ENCODE assay signal across 9 cellular contexts in genomic region chr1:228084797-228085196, GRCh38. TPM values are rescaled to one million over a fixed set of nuclear protein-coding genes. Genes with fewer than 3 reads are reported as not detected.
A peak's percentile ranks its signal among the peaks of the same experiment; 100 is the strongest.
DNase-seq lines count a peak whose midpoint lies in the region; ATAC-seq and TF ChIP-seq lines count a peak whose summit lies in the region.
"Had no signal": no experiment of that assay in that cellular context is flagged by ENCODE, and none has a peak within 500 bp of the region (broad histone marks: within the 10 kb centered on the region; RNA-seq: fewer than 3 reads in every experiment).

No MANE protein-coding gene starts in this region.

- H2BK120ac ChIP-seq in mesenchymal stem cell (ENCODE audit: low read depth, low read length): no peak overlapping the region

- H3K9ac ChIP-seq in mesenchymal stem cell (ENCODE audit: low read length): peak overlapping the region; percentile 99

- no peak overlapping the region for H2AK5ac ChIP-seq in mesenchymal stem cell (ENCODE audit: low read length, severe bottlenecking)

- H2AFZ ChIP-seq in mesenchymal stem cell (ENCODE audit: low read depth, low read length): no peak overlapping the region

- intact Hi-C loops in Right ventricle myocardium inferior (cut with DNase I) (loop anchor here (10.0 kb wide), 1 partner anchor 320 kb away; no protein-coding TSS in a partner anchor), cardiac septum (cut with DNase I) (loop anchor here (5.0 kb wide), 2 partner anchors 347 to 373 kb away; partner anchors contain the start of genes JMJD4 and SNAP47), breast epithelium (cut with DNase I; ENCODE audit: low total_unique reads) (loop anchor here (10.0 kb wide), 1 partner anchor 190 kb away; no protein-coding TSS in a partner anchor), uterus (cut with DNase I; ENCODE audit: low total_unique reads) (no loop called here)

- H3K23ac ChIP-seq in mesenchymal stem cell (ENCODE audit: low read length in 2 of 2): no peak overlapping the region

- no peak overlapping the region for H3K14ac ChIP-seq in mesenchymal stem cell (ENCODE audit: low read length in 2 of 2)

- no peak overlapping the region for H3K18ac ChIP-seq in mesenchymal stem cell (ENCODE audit: low read depth in 1 of 2, low read length in 2 of 2)

- H2BK12ac ChIP-seq in mesenchymal stem cell (ENCODE audit: low read length in 2 of 2): no peak overlapping the region

- no peak overlapping the region for H4K91ac ChIP-seq in mesenchymal stem cell (ENCODE audit: low read length)

- ATAC-seq in Right ventricle myocardium inferior (no peak), HG03097 (IDR thresholded peaks at IDR 0.05; ENCODE audit: low FRiP score, unreplicated experiment) (no peak), GM18519 (IDR thresholded peaks at IDR 0.05; ENCODE audit: low FRiP score, unreplicated experiment) (no peak), GM18868 (IDR thresholded peaks at IDR 0.05; ENCODE audit: unreplicated experiment) (no peak)

- H3K4me3 ChIP-seq in breast epithelium (peak overlapping the region; percentile 79 to 100 (median 100)), mesenchymal stem cell (ENCODE audit: insufficient read depth in 1 of 2, low read depth in 1 of 2, low read length in 2 of 2) (peak overlapping the region in 1 of 2 experiments; percentile 96), uterus (peak overlapping the region in 1 of 2 donors; percentile 80)

- no peak overlapping the region for H4K8ac ChIP-seq in mesenchymal stem cell (ENCODE audit: low read length)

- H3K79me1 ChIP-seq in mesenchymal stem cell (replicated peaks; ENCODE audit: low read length, poor library complexity, severe bottlenecking): peaks cover 13% of the 10 kb centered on the region

- no peaks in the 10 kb centered on the region for H3K36me3 ChIP-seq in breast epithelium
- H3K36me3 ChIP-seq in mesenchymal stem cell (ENCODE audit: control insufficient read depth in 1 of 2, insufficient read depth in 2 of 2, low read depth in 1 of 2, low read length in 2 of 2): peaks cover 20 to 22% of the 10 kb centered on the region in 2 experiments
- no peaks in the 10 kb centered on the region for H3K36me3 ChIP-seq in uterus

- H3K9me3 ChIP-seq in breast epithelium (no peaks in the 10 kb centered on the region), mesenchymal stem cell (ENCODE audit: control insufficient read depth, low read length) (no peaks in the 10 kb centered on the region), uterus (no peaks in the 10 kb centered on the region)

- no peak overlapping the region for H2BK5ac ChIP-seq in mesenchymal stem cell (ENCODE audit: low read depth, low read length, poor library complexity, severe bottlenecking)

- H3K4ac ChIP-seq in mesenchymal stem cell (ENCODE audit: low read depth in 1 of 2, low read length in 2 of 2): no peak overlapping the region

- no peak for TF ChIP-seq CTCF in breast epithelium (IDR thresholded peaks at IDR 0.05)
- TF ChIP-seq CTCF in uterus (IDR thresholded peaks at IDR 0.05): no peak

- peak overlapping the region; percentile 85 for H3K4me2 ChIP-seq in mesenchymal stem cell (ENCODE audit: low read length, poor library complexity, severe bottlenecking)

- DNase-seq in Right ventricle myocardium inferior (ENCODE audit: missing footprints) (peak; percentile 50), cardiac septum (ENCODE audit: low spot score) (no peak), breast epithelium (ENCODE audit: low spot score in 2 of 2) (no peak), mesenchymal stem cell (peak; percentile 28), uterus (no peak)

- H3K27ac ChIP-seq in breast epithelium: peak overlapping the region; percentile 54 to 98
- no peak overlapping the region for H3K27ac ChIP-seq in mesenchymal stem cell (ENCODE audit: low read length, poor library complexity, severe bottlenecking)
- peak overlapping the region; percentile 98 to 99 for H3K27ac ChIP-seq in uterus
- H3K27ac ChIP-seq: VCaP had no signal

- 54% methylated on average over 4 of the region's 5 CpGs for WGBS in mesenchymal stem cell

- TF ChIP-seq POLR2A in breast epithelium (IDR thresholded peaks at IDR 0.05) (no peak), uterus (IDR thresholded peaks at IDR 0.05) (no peak)

- H2BK15ac ChIP-seq in mesenchymal stem cell (ENCODE audit: low read depth, poor library complexity, severe bottlenecking): no peak overlapping the region

- H3K27me3 ChIP-seq in breast epithelium (no peaks in the 10 kb centered on the region), mesenchymal stem cell (ENCODE audit: control insufficient read depth in 1 of 2, insufficient read depth in 1 of 2, low read length in 2 of 2) (no peaks in the 10 kb centered on the region), uterus (no peaks in the 10 kb centered on the region)

- H3K4me1 ChIP-seq in breast epithelium (peaks cover 30 to 50% of the 10 kb centered on the region in 2 donors), mesenchymal stem cell (ENCODE audit: control insufficient read depth, insufficient read depth, low read depth, low read length) (peaks cover 47% of the 10 kb centered on the region), uterus (peaks cover 18 to 56% of the 10 kb centered on the region in 2 donors)

RNA-seq across cellular contexts. Expression of gene ARF1, which starts 2.3 kb away (rescaled TPM):
- total RNA-seq in Right ventricle myocardium inferior (281 TPM), cardiac septum (332 TPM), breast epithelium (100 to 1,000 TPM; 263 to 295 (median 292) TPM), uterus (100 to 1,000 TPM; 165 to 340 (median 203) TPM)
- polyA plus RNA-seq in mesenchymal stem cell (2013, experiment 1 of 2): 366 TPM
- 367 TPM for polyA plus RNA-seq in mesenchymal stem cell (2013, experiment 2 of 2)

RNA-seq across cellular contexts. Expression of gene C1orf35, which starts 18.3 kb away (rescaled TPM):
- 6.0 TPM for total RNA-seq in Right ventricle myocardium inferior
- 8.9 TPM for total RNA-seq in cardiac septum
- total RNA-seq in breast epithelium: 10 to 100 TPM; 11.5 to 17.0 (median 15.7) TPM
- 10.8 TPM for polyA plus RNA-seq in mesenchymal stem cell (2013, experiment 1 of 2)
- polyA plus RNA-seq in mesenchymal stem cell (2013, experiment 2 of 2): 11.6 TPM
- total RNA-seq in uterus: 10 to 100 TPM in 3 of 4 donors, not detected in 1; 10.6 to 18.6 (median 12.6) TPM

RNA-seq across cellular contexts. Expression of gene MRPL55, which starts 24.3 kb away (rescaled TPM):
- total RNA-seq in Right ventricle myocardium inferior: 57.0 TPM
- 39.7 TPM for total RNA-seq in cardiac septum
- 100 to 1,000 TPM in 2 of 3 donors, 10 to 100 TPM in 1; 76.4 to 108 (median 102) TPM for total RNA-seq in breast epithelium
- 49.1 TPM for polyA plus RNA-seq in mesenchymal stem cell (2013, experiment 1 of 2)
- 50.1 TPM for polyA plus RNA-seq in mesenchymal stem cell (2013, experiment 2 of 2)
- 10 to 100 TPM; 19.4 to 43.4 (median 33.6) TPM for total RNA-seq in uterus

RNA-seq across cellular contexts. Expression of gene GUK1, which starts 55.3 kb away (rescaled TPM):
- total RNA-seq in Right ventricle myocardium inferior: 162 TPM
- 213 TPM for total RNA-seq in cardiac septum
- 100 to 1,000 TPM; 218 to 413 (median 333) TPM for total RNA-seq in breast epithelium
- polyA plus RNA-seq in mesenchymal stem cell (2013, experiment 1 of 2): 218 TPM
- polyA plus RNA-seq in mesenchymal stem cell (2013, experiment 2 of 2): 225 TPM
- 100 to 1,000 TPM; 124 to 406 (median 289) TPM for total RNA-seq in uterus

Comparison
In these comparisons a context has a peak if more than half of its experiments do, and no peak if none do; other contexts are left out.
1. DNase-seq: peak in Right ventricle myocardium inferior (single experiment) and mesenchymal stem cell (single experiment); none in cardiac septum (single experiment), breast epithelium (0 of 2) and uterus (0 of 2).